8 cellular contexts compared by ENCODE assay signal in genomic region chr16:31074814-31075183, GRCh38. TPM values are rescaled to one million over a fixed set of nuclear protein-coding genes. Genes with fewer than 3 reads are reported as not detected.
DNase-seq lines count a peak whose midpoint lies in the region; ATAC-seq and TF ChIP-seq lines count a peak whose summit lies in the region.

No MANE protein-coding gene starts in this region.

- peak overlapping the region; percentile 72 to 84 for H3K4me3 ChIP-seq in left lung
- H3K4me3 ChIP-seq in thymus (ENCODE audit: low read length), result peak overlapping the region; percentile 100

- no peaks in the 10 kb centered on the region for H3K9me3 Mint-ChIP-seq in activated CD4-positive, alpha-beta T cell treated with anti-CD3 and anti-CD28 coated beads, Interleukin-2, amount 10 ng/mL, durations not matched to agents 24 days and 14 days

- H3K27ac ChIP-seq in left lung (peak overlapping the region in 1 of 2 donors; percentile 93), thymus (ENCODE audit: low read depth) (peak overlapping the region; percentile 95)

- no peaks in the 10 kb centered on the region for H3K9me3 ChIP-seq in left lung
- H3K9me3 ChIP-seq in thymus (ENCODE audit: control insufficient read depth), result no peaks in the 10 kb centered on the region

- no peak for ATAC-seq in left lung

- intact Hi-C loops in activated CD4-positive, alpha-beta T cell treated with anti-CD3 and anti-CD28 coated beads, Interleukin-2, amount 10 ng/mL, durations not matched to agents 24 days and 14 days (cut with micrococcal nuclease), result loop anchor here (1.0 to 5.0 kb wide), 13 partner anchors 21 to 795 kb away; partner anchors contain the start of genes ARMC5, BCKDK, FBRS and FBXL19
- intact Hi-C loops in left lung (cut with DNase I), result loop anchor here (10.0 kb wide), 2 partner anchors 70 to 80 kb away; partner anchors contain the start of gene PRSS36 (in 1 of the 2)

- peak overlapping the region; percentile 90 for H3K4me3 Mint-ChIP-seq in activated CD4-positive, alpha-beta T cell treated with anti-CD3 and anti-CD28 coated beads, Interleukin-2, amount 10 ng/mL, durations not matched to agents 24 days and 14 days

- 2% methylated on average over 7 of the region's 7 CpGs for WGBS in thymus

- H3K27me3 ChIP-seq in left lung (no peaks in the 10 kb centered on the region), thymus (ENCODE audit: control insufficient read depth, insufficient read depth) (no peaks in the 10 kb centered on the region)

- no peaks in the 10 kb centered on the region for H3K27me3 Mint-ChIP-seq in activated CD4-positive, alpha-beta T cell treated with anti-CD3 and anti-CD28 coated beads, Interleukin-2, amount 10 ng/mL, durations not matched to agents 24 days and 14 days

- H3K4me1 Mint-ChIP-seq in activated CD4-positive, alpha-beta T cell treated with anti-CD3 and anti-CD28 coated beads, Interleukin-2, amount 10 ng/mL, durations not matched to agents 24 days and 14 days, result peaks cover 28% of the 10 kb centered on the region

- H3K36me3 Mint-ChIP-seq in activated CD4-positive, alpha-beta T cell treated with anti-CD3 and anti-CD28 coated beads, Interleukin-2, amount 10 ng/mL, durations not matched to agents 24 days and 14 days (ENCODE audit: low read depth), result peaks cover 39% of the 10 kb centered on the region

- peaks cover 16 to 37% of the 10 kb centered on the region in 2 donors for H3K4me1 ChIP-seq in left lung
- peaks cover 15% of the 10 kb centered on the region for H3K4me1 ChIP-seq in thymus (ENCODE audit: control insufficient read depth, insufficient read depth, low read length)

- peak overlapping the region; percentile 93 for H3K27ac Mint-ChIP-seq in activated CD4-positive, alpha-beta T cell treated with anti-CD3 and anti-CD28 coated beads, Interleukin-2, amount 10 ng/mL, durations not matched to agents 24 days and 14 days

- no peak for DNase-seq in activated CD4-positive, alpha-beta T cell treated with anti-CD3 and anti-CD28 coated beads, Interleukin-2, amount 10 ng/mL, durations not matched to agents 24 days and 14 days
- DNase-seq in activated CD4-positive, alpha-beta T cell treated with anti-CD3 and anti-CD28 coated beads, Interleukin-2, amount 50 U/mL, for 48 hours, result no peak
- peak; percentile 18 for DNase-seq in amniotic epithelial cell (ENCODE audit: low read depth)
- DNase-seq in left lung, result no peak
- no peak for DNase-seq in retina
- DNase-seq in NCI-H1048 (lab: John Stamatoyannopoulos, UW), result no peak
- DNase-seq in GM20000 (ENCODE audit: low spot score), result no peak

- TF ChIP-seq CTCF in left lung (IDR thresholded peaks at IDR 0.05) (no peak), GM20000 (IDR thresholded peaks at IDR 0.05; ENCODE audit: extremely low read depth, missing control alignments) (no peak)

- H3K36me3 ChIP-seq in left lung (peaks cover 0 to 39% of the 10 kb centered on the region in 2 donors), thymus (ENCODE audit: control insufficient read depth, insufficient read depth) (peaks cover 39% of the 10 kb centered on the region)

RNA-seq across cellular contexts. Expression of gene ZNF646, which starts 0.6 kb away (rescaled TPM):
- 21.1 and 23.3 TPM in 2 replicates for total RNA-seq in activated CD4-positive, alpha-beta T cell treated with anti-CD3 and anti-CD28 coated beads, Interleukin-2, amount 10 ng/mL, durations not matched to agents 24 days and 14 days
- 10 to 100 TPM; 15.1 to 18.1 TPM for total RNA-seq in left lung
- 8.1 TPM for polyA plus RNA-seq in thymus

RNA-seq across cellular contexts. Expression of gene ZNF668, which starts 0.8 kb away (rescaled TPM):
- total RNA-seq in activated CD4-positive, alpha-beta T cell treated with anti-CD3 and anti-CD28 coated beads, Interleukin-2, amount 10 ng/mL, durations not matched to agents 24 days and 14 days, result 15.6 and 15.9 TPM in 2 replicates
- total RNA-seq in left lung, result 10 to 100 TPM; 11.8 to 12.2 TPM
- polyA plus RNA-seq in thymus, result 7.1 TPM

RNA-seq across cellular contexts. Expression of gene PRSS53, which starts 13.9 kb away (rescaled TPM):
- total RNA-seq in activated CD4-positive, alpha-beta T cell treated with anti-CD3 and anti-CD28 coated beads, Interleukin-2, amount 10 ng/mL, durations not matched to agents 24 days and 14 days, result 4.3 and 4.8 TPM in 2 replicates
- total RNA-seq in left lung, result 1 to 10 TPM; 1.9 to 2.9 TPM
- 2.9 TPM for polyA plus RNA-seq in thymus

RNA-seq across cellular contexts. Expression of gene VKORC1, which starts 19.8 kb away (rescaled TPM):
- total RNA-seq in activated CD4-positive, alpha-beta T cell treated with anti-CD3 and anti-CD28 coated beads, Interleukin-2, amount 10 ng/mL, durations not matched to agents 24 days and 14 days, result 56.2 and 59.1 TPM in 2 replicates
- 100 to 1,000 TPM in 1 of 2 donors, 10 to 100 TPM in 1; 76.4 to 102 TPM for total RNA-seq in left lung
- polyA plus RNA-seq in thymus, result 48.7 TPM

RNA-seq across cellular contexts. Expression of gene BCKDK, which starts 33.4 kb away (rescaled TPM):
- total RNA-seq in activated CD4-positive, alpha-beta T cell treated with anti-CD3 and anti-CD28 coated beads, Interleukin-2, amount 10 ng/mL, durations not matched to agents 24 days and 14 days, result 44.3 and 44.9 TPM in 2 replicates
- 10 to 100 TPM; 36.1 to 43.8 TPM for total RNA-seq in left lung
- polyA plus RNA-seq in thymus, result 16.7 TPM
